In genomic region chr4:83010522-83011318, GRCh38 we compare ENCODE assay signal across 1 cellular context.
TF ChIP-seq lines count a peak whose summit lies in the region.

Gene LIN54, minus strand, starts transcription at chr4:83010823. Its CDS starts 25,979 bp downstream, at chr4:82984844.

TF ChIP-seq in HepG2, 621 proteins besides CTCF, POLR2A, EP300 and RAD21 (continued from another document):
- TF ChIP-seq TOPORS (CRISPR knock-in tag; IDR thresholded peaks at IDR 0.05), result peak; percentile 34; the same call in 1 of the 2 replicates
- peak; percentile 76 for TF ChIP-seq MEF2D (CRISPR knock-in tag; IDR thresholded peaks at IDR 0.05)
- peak; percentile 96; the same call in 2 of the 3 replicates for TF ChIP-seq MXI1 (IDR thresholded peaks at IDR 0.05; ENCODE audit: borderline replicate concordance, low read depth, low read length)
- TF ChIP-seq ZNF780A (CRISPR knock-in tag; IDR thresholded peaks at IDR 0.05), result no peak
- peak; percentile 34 for TF ChIP-seq HNRNPK (IDR thresholded peaks at IDR 0.05; ENCODE audit: low read depth, low read length, poor library complexity, severe bottlenecking)
- 0 out of 2 replicates have a peak, but pooled peaks have one; percentile 45 for TF ChIP-seq RCOR2 (CRISPR knock-in tag; IDR thresholded peaks at IDR 0.05)
- no peak for TF ChIP-seq SSRP1 (CRISPR knock-in tag; IDR thresholded peaks at IDR 0.05)
- peak; percentile 54 for TF ChIP-seq THAP11 (CRISPR knock-in tag; IDR thresholded peaks at IDR 0.05)
- TF ChIP-seq ZNF282 (IDR thresholded peaks at IDR 0.05; ENCODE audit: partially characterized antibody), result no peak
- peak; percentile 64 for TF ChIP-seq U2AF1 (optimal IDR thresholded peaks at IDR 0.05; ENCODE audit: low read depth, low read length)
- peak; percentile 17; the same call in 1 of the 2 replicates for TF ChIP-seq ATF3 (CRISPR knock-in tag; IDR thresholded peaks at IDR 0.05)
- peak; percentile 44; the same call in 1 of the 2 replicates for TF ChIP-seq CBX5 (CRISPR knock-in tag; IDR thresholded peaks at IDR 0.05; ENCODE audit: borderline replicate concordance)
- peak; percentile 57; the same call in 1 of the 2 replicates for TF ChIP-seq ZSCAN21 (CRISPR knock-in tag; IDR thresholded peaks at IDR 0.05; ENCODE audit: borderline replicate concordance)
- TF ChIP-seq ZNF343 (CRISPR knock-in tag; IDR thresholded peaks at IDR 0.05), result no peak
- TF ChIP-seq FOXA3 (CRISPR knock-in tag; IDR thresholded peaks at IDR 0.05), result peak; percentile 39; the same call in 1 of the 2 replicates
- TF ChIP-seq ZNF460 (CRISPR knock-in tag; IDR thresholded peaks at IDR 0.05; ENCODE audit: borderline replicate concordance), result peak; percentile 42; the same call in 1 of the 2 replicates
- no peak for TF ChIP-seq TEF (CRISPR knock-in tag; IDR thresholded peaks at IDR 0.05)
- peak; percentile 85 for TF ChIP-seq YY1 (IDR thresholded peaks at IDR 0.05; ENCODE audit: insufficient read depth, insufficient replicate concordance, low read depth, low read length)
- TF ChIP-seq SATB2 (CRISPR knock-in tag; IDR thresholded peaks at IDR 0.05), result no peak
- no peak for TF ChIP-seq SMARCC2 (IDR thresholded peaks at IDR 0.05)
- peak; percentile 31; the same call in 1 of the 2 replicates for TF ChIP-seq PHF8 (CRISPR knock-in tag; IDR thresholded peaks at IDR 0.05)
- TF ChIP-seq PAXIP1 (CRISPR knock-in tag; conservative IDR thresholded peaks at IDR 0.05), result peak; percentile 95
- no peak for TF ChIP-seq IKZF1 (IDR thresholded peaks at IDR 0.05)
- TF ChIP-seq ATAD3A (CRISPR knock-in tag; IDR thresholded peaks at IDR 0.05), result no peak
- TF ChIP-seq DMAP1 (CRISPR knock-in tag; IDR thresholded peaks at IDR 0.05), result peak; percentile 68; the same call in 1 of the 2 replicates
- TF ChIP-seq HNF4G (IDR thresholded peaks at IDR 0.05; ENCODE audit: borderline replicate concordance, low read depth, low read length), result peak; percentile 97
- no peak; the same call in 1 of the 2 replicates for TF ChIP-seq HNF4G (CRISPR knock-in tag; IDR thresholded peaks at IDR 0.05; ENCODE audit: borderline replicate concordance, low read depth)
- TF ChIP-seq ZNF768 (CRISPR knock-in tag; IDR thresholded peaks at IDR 0.05), result no peak
- peak; percentile 54; the same call in 1 of the 2 replicates for TF ChIP-seq POLR2G (IDR thresholded peaks at IDR 0.05; ENCODE audit: low read depth, low read length)
TF ChIP-seq in HepG2: peak in this region for 165.
